20 cellular contexts compared by ENCODE assay signal in the genomic region with DNA sequence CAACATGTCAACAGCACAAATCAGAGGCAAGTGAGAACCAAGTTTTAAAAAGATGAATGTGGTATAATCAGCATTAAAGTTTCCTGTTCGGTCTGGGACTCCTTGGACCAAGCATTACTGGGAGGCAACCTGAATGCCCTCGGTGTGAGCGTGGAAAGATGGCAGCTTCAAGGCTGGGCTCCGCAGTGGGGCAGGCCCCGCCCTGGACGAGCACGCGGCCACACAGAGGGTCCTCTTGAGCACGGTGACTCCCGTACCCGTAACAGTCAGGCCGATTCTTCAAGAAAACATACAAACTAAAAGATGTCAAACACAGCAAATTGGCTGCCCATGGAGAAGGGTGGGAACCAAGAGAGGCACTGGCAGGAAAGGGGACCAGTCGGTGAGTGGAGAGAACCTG.
DNase-seq lines count a peak whose midpoint lies in the region; ATAC-seq and TF ChIP-seq lines count a peak whose summit lies in the region.
"Had no signal": no experiment of that assay in that cellular context is flagged by ENCODE, and none has a peak within 500 bp of the region (broad histone marks: within the 10 kb centered on the region; RNA-seq: fewer than 3 reads in every experiment).

No MANE protein-coding gene starts in this region.

- TF ChIP-seq CTCF in mesothelial cell of epicardium (IDR thresholded peaks at IDR 0.05; ENCODE audit: unreplicated experiment), result no peak
- TF ChIP-seq CTCF in upper lobe of right lung (IDR thresholded peaks at IDR 0.05), result no peak

- no peaks in the 10 kb centered on the region for H3K27me3 ChIP-seq in HUES6 (ENCODE audit: control insufficient read depth, insufficient read depth, low read length)
- no peaks in the 10 kb centered on the region for H3K27me3 ChIP-seq in upper lobe of right lung

- H3K4me3 ChIP-seq in HUES6 (ENCODE audit: low read depth, low read length), result peak overlapping the region; percentile 24; the same call in 1 of the 2 replicates
- no peak overlapping the region for H3K4me3 ChIP-seq in upper lobe of right lung
- H3K4me3 ChIP-seq: GM23248, SK-N-MC had no signal

- H3K9ac ChIP-seq in HUES6 (ENCODE audit: low read length), result no peak overlapping the region
- H3K9ac ChIP-seq: GM23248 had no signal

- no peak for DNase-seq in mesothelial cell of epicardium (ENCODE audit: low spot score in 2 of 2, unreplicated experiment in 2 of 2)
- DNase-seq in upper lobe of right lung, result no peak
- no peak for DNase-seq in HPDE6-E6E7 (ENCODE audit: extremely low spot score)
- DNase-seq in KBM-7, result no peak
- DNase-seq: ACHN; CD4-positive, CD25-positive, alpha-beta regulatory T cell; DMS53; GM23248; Kasumi-1; MM.1S; NCI-H1105; NCI-H1694 treated with DMSO at 0.1 percent for 48 hours; NCI-H2107; NCI-H226; NCI-H524 treated with DMSO at 0.1 percent for 48 hours; Right ventricle myocardium superior had no signal

- H3K4me1 Mint-ChIP-seq in dendritic cell treated with granulocyte-macrophage colony-stimulating factor and Interleukin-4, amounts not matched to agents 40 ng/mL and 50 ng/mL, for 4 days (ENCODE audit: low read depth), result peaks cover 66% of the 10 kb centered on the region
- H3K4me1 Mint-ChIP-seq in mesothelial cell of epicardium, result peaks cover 18% of the 10 kb centered on the region

- intact Hi-C loops in dendritic cell treated with granulocyte-macrophage colony-stimulating factor and Interleukin-4, amounts not matched to agents 40 ng/mL and 50 ng/mL, for 4 days (cut with micrococcal nuclease), result no loop called here
- intact Hi-C loops in upper lobe of right lung (cut with DNase I), result no loop called here

- H3K36me3 Mint-ChIP-seq in dendritic cell treated with granulocyte-macrophage colony-stimulating factor and Interleukin-4, amounts not matched to agents 40 ng/mL and 50 ng/mL, for 4 days (ENCODE audit: low read depth), result no peaks in the 10 kb centered on the region
- H3K36me3 Mint-ChIP-seq in mesothelial cell of epicardium, result no peaks in the 10 kb centered on the region
- H3K36me3 Mint-ChIP-seq: CD4-positive, CD25-positive, alpha-beta regulatory T cell had no signal

- no peak overlapping the region for H3K4me3 Mint-ChIP-seq in dendritic cell treated with granulocyte-macrophage colony-stimulating factor and Interleukin-4, amounts not matched to agents 40 ng/mL and 50 ng/mL, for 4 days
- no peak overlapping the region for H3K4me3 Mint-ChIP-seq in mesothelial cell of epicardium
- H3K4me3 Mint-ChIP-seq: CD4-positive, CD25-positive, alpha-beta regulatory T cell had no signal

- no peaks in the 10 kb centered on the region for H3K9me3 ChIP-seq in HUES6 (ENCODE audit: control insufficient read depth, insufficient read depth, low read depth, low read length)
- H3K9me3 ChIP-seq in upper lobe of right lung, result no peaks in the 10 kb centered on the region

- no peak overlapping the region for H3K27ac ChIP-seq in HUES6 (ENCODE audit: low read depth, low read length)
- H3K27ac ChIP-seq in upper lobe of right lung, result peak overlapping the region; percentile 70
- H3K27ac ChIP-seq: GM23248, SK-N-MC had no signal

- H3K9me3 Mint-ChIP-seq in dendritic cell treated with granulocyte-macrophage colony-stimulating factor and Interleukin-4, amounts not matched to agents 40 ng/mL and 50 ng/mL, for 4 days, result no peaks in the 10 kb centered on the region
- H3K9me3 Mint-ChIP-seq in mesothelial cell of epicardium, result no peaks in the 10 kb centered on the region
- H3K9me3 Mint-ChIP-seq: CD4-positive, CD25-positive, alpha-beta regulatory T cell had no signal

- ATAC-seq in upper lobe of right lung (no peak), GM18858 (IDR thresholded peaks at IDR 0.05; ENCODE audit: unreplicated experiment) (no peak)

- peaks cover 3% of the 10 kb centered on the region for H3K27me3 Mint-ChIP-seq in dendritic cell treated with granulocyte-macrophage colony-stimulating factor and Interleukin-4, amounts not matched to agents 40 ng/mL and 50 ng/mL, for 4 days
- peaks cover 11% of the 10 kb centered on the region for H3K27me3 Mint-ChIP-seq in mesothelial cell of epicardium (ENCODE audit: low read depth)

- peaks cover 45% of the 10 kb centered on the region for H3K4me1 ChIP-seq in HUES6 (ENCODE audit: control insufficient read depth, insufficient read depth, low read length)
- peaks cover 14% of the 10 kb centered on the region for H3K4me1 ChIP-seq in upper lobe of right lung

- H3K36me3 ChIP-seq in HUES6 (ENCODE audit: control insufficient read depth, insufficient read depth, low read length) (no peaks in the 10 kb centered on the region), upper lobe of right lung (no peaks in the 10 kb centered on the region)

- peak overlapping the region; percentile 93 for H3K27ac Mint-ChIP-seq in dendritic cell treated with granulocyte-macrophage colony-stimulating factor and Interleukin-4, amounts not matched to agents 40 ng/mL and 50 ng/mL, for 4 days
- H3K27ac Mint-ChIP-seq in mesothelial cell of epicardium, result peak overlapping the region; percentile 47
- H3K27ac Mint-ChIP-seq: CD4-positive, CD25-positive, alpha-beta regulatory T cell had no signal

- in situ Hi-C loops in KBM-7 (cut with MboI; ENCODE audit: low pct_unique_long_range_greater_than_20kb, low sequenced_read_pairs), result no loop called here
